ENCODE assay signal across 26 cellular contexts in genomic region chrX:57289089-57289488, GRCh38. TPM values are rescaled to one million over a fixed set of nuclear protein-coding genes. Genes with fewer than 3 reads are reported as not detected.
DNase-seq lines count a peak whose midpoint lies in the region; ATAC-seq and FAIRE-seq lines count a peak whose summit lies in the region.
"Had no signal": no experiment of that assay in that cellular context is flagged by ENCODE, and none has a peak within 500 bp of the region (broad histone marks: within the 10 kb centered on the region; RNA-seq: fewer than 3 reads in every experiment).

No MANE protein-coding gene starts in this region.

- POLR2A ChIA-PET in activated CD4-positive, alpha-beta memory T cell treated with anti-CD3 and anti-CD28 coated beads, Interleukin-2, amount 10 ng/mL, durations not matched to agents 7 days and 5 days (lab: Charles Lee), result no interaction called here

- FAIRE-seq in islet of Langerhans (lab: Jason Lieb, UNC), result peak; percentile 81
- FAIRE-seq: D721Med, urothelium cell line had no signal

- no peaks in the 10 kb centered on the region for H3K36me3 ChIP-seq in KOPT-K1 (ENCODE audit: insufficient read depth, low read length)
- H3K36me3 ChIP-seq: lower lobe of right lung, ovary had no signal

- peaks cover 8% of the 10 kb centered on the region for H3K27me3 Mint-ChIP-seq in activated T-cell treated with anti-CD3 and anti-CD28 coated beads, Interleukin-2, amount 50 U/mL, for 72 hours (ENCODE audit: low read depth)
- no peaks in the 10 kb centered on the region for H3K27me3 Mint-ChIP-seq in activated CD4-positive, alpha-beta memory T cell treated with anti-CD3 and anti-CD28 coated beads, Interleukin-2, amount 10 ng/mL, durations not matched to agents 7 days and 5 days
- H3K27me3 Mint-ChIP-seq: activated B cell treated with CpG ODN at 0.5 μM for 24 hours had no signal

- no peak for ATAC-seq in activated T-cell treated with anti-CD3 and anti-CD28 coated beads, Interleukin-2, amount 50 U/mL, for 72 hours (replicated peaks in 1 of 2)
- ATAC-seq: lower lobe of right lung, mucosa of descending colon had no signal

- H3K36me3 Mint-ChIP-seq in activated T-cell treated with anti-CD3 and anti-CD28 coated beads, Interleukin-2, amount 50 U/mL, for 72 hours (ENCODE audit: insufficient read depth in 2 of 2), result peaks cover 6 to 11% of the 10 kb centered on the region in 2 donors
- H3K36me3 Mint-ChIP-seq in activated CD4-positive, alpha-beta memory T cell treated with anti-CD3 and anti-CD28 coated beads, Interleukin-2, amount 10 ng/mL, durations not matched to agents 7 days and 5 days (ENCODE audit: low read depth), result peaks cover 8% of the 10 kb centered on the region

- no peaks in the 10 kb centered on the region for H3K9me3 ChIP-seq in KOPT-K1 (ENCODE audit: insufficient read depth, low read length, poor library complexity, severe bottlenecking)
- H3K9me3 ChIP-seq: lower lobe of right lung, mucosa of descending colon, ovary had no signal

- CTCF ChIA-PET in activated CD4-positive, alpha-beta memory T cell treated with anti-CD3 and anti-CD28 coated beads, Interleukin-2, amount 10 ng/mL, durations not matched to agents 7 days and 5 days (lab: Charles Lee), result no interaction called here

- H3K4me1 Mint-ChIP-seq in activated T-cell treated with anti-CD3 and anti-CD28 coated beads, Interleukin-2, amount 50 U/mL, for 72 hours (ENCODE audit: low read depth), result peaks cover 27% of the 10 kb centered on the region
- H3K4me1 Mint-ChIP-seq in activated CD4-positive, alpha-beta memory T cell treated with anti-CD3 and anti-CD28 coated beads, Interleukin-2, amount 10 ng/mL, durations not matched to agents 7 days and 5 days, result peaks cover 54% of the 10 kb centered on the region
- H3K4me1 Mint-ChIP-seq: nephron progenitor cell had no signal

- H3K9me3 Mint-ChIP-seq in activated T-cell treated with anti-CD3 and anti-CD28 coated beads, Interleukin-2, amount 50 U/mL, for 72 hours, result no peaks in the 10 kb centered on the region
- H3K9me3 Mint-ChIP-seq in activated CD4-positive, alpha-beta memory T cell treated with anti-CD3 and anti-CD28 coated beads, Interleukin-2, amount 10 ng/mL, durations not matched to agents 7 days and 5 days, result no peaks in the 10 kb centered on the region
- H3K9me3 Mint-ChIP-seq: activated B cell treated with CpG ODN at 0.5 μM for 24 hours had no signal

- DNase-seq in activated T-cell treated with anti-CD3 and anti-CD28 coated beads, Interleukin-2, amount 50 U/mL, for 72 hours, result no peak
- no peak for DNase-seq in activated T-cell treated with anti-CD3 and anti-CD28 coated beads, Interleukin-2, amount 50 U/mL, for 1 hour
- DNase-seq in activated CD4-positive, alpha-beta memory T cell treated with anti-CD3 and anti-CD28 coated beads, Interleukin-2, amount 10 ng/mL, durations not matched to agents 7 days and 5 days, result no peak
- no peak for DNase-seq in DMS53 (lab: John Stamatoyannopoulos, UW)
- DNase-seq in cortex of kidney (lab: John Stamatoyannopoulos, UW), result no peak
- DNase-seq: activated B cell treated with CpG ODN at 0.5 μM for 24 hours; activated effector memory CD4-positive, alpha-beta T cell treated with anti-CD3 and anti-CD28 coated beads, Interleukin-2, amount 50 U/mL, for 16 hours; amygdala; C1 segment of cervical spinal cord; H9; Karpas-422; lower lobe of right lung; mucosa of descending colon; NCI-H1694 treated with DMSO at 0.1 percent for 48 hours; NCI-H526 treated with DMSO at 0.1 percent for 48 hours; nephron progenitor cell; ovary; retina; small intestine; stimulated activated CD4-positive, alpha-beta T cell treated with anti-CD3 and anti-CD28 coated beads, Interleukin-2, amount 100 ng/mL, for 24 hours had no signal

- H3K4me3 Mint-ChIP-seq in activated T-cell treated with anti-CD3 and anti-CD28 coated beads, Interleukin-2, amount 50 U/mL, for 72 hours, result peak overlapping the region; percentile 73 to 88
- H3K4me3 Mint-ChIP-seq in activated CD4-positive, alpha-beta memory T cell treated with anti-CD3 and anti-CD28 coated beads, Interleukin-2, amount 10 ng/mL, durations not matched to agents 7 days and 5 days, result peak overlapping the region; percentile 55
- H3K4me3 Mint-ChIP-seq: activated B cell treated with CpG ODN at 0.5 μM for 24 hours; dendritic cell treated with granulocyte-macrophage colony-stimulating factor and Interleukin-4, amounts not matched to agents 40 ng/mL and 50 ng/mL, for 4 days; H9; nephron progenitor cell had no signal

- peak overlapping the region; percentile 68 for H3K27ac Mint-ChIP-seq in activated T-cell treated with anti-CD3 and anti-CD28 coated beads, Interleukin-2, amount 50 U/mL, for 72 hours
- no peak overlapping the region for H3K27ac Mint-ChIP-seq in activated CD4-positive, alpha-beta memory T cell treated with anti-CD3 and anti-CD28 coated beads, Interleukin-2, amount 10 ng/mL, durations not matched to agents 7 days and 5 days
- H3K27ac Mint-ChIP-seq: activated B cell treated with CpG ODN at 0.5 μM for 24 hours; dendritic cell treated with granulocyte-macrophage colony-stimulating factor and Interleukin-4, amounts not matched to agents 40 ng/mL and 50 ng/mL, for 4 days; H9; nephron progenitor cell had no signal

- peak overlapping the region; percentile 41 for H3K27ac ChIP-seq in KOPT-K1 (ENCODE audit: low read depth, low read length, poor library complexity, severe bottlenecking)
- H3K27ac ChIP-seq: lower lobe of right lung, ovary, RWPE1 had no signal

RNA-seq across cellular contexts. Expression of gene FAAH2, which starts 2.6 kb away (rescaled TPM):
- 10 to 100 TPM; 29.4 to 31.0 TPM for total RNA-seq in activated T-cell treated with anti-CD3 and anti-CD28 coated beads, Interleukin-2, amount 50 U/mL, for 72 hours
- total RNA-seq in activated CD4-positive, alpha-beta memory T cell treated with anti-CD3 and anti-CD28 coated beads, Interleukin-2, amount 10 ng/mL, durations not matched to agents 7 days and 5 days, result 1 to 10 TPM; 5.4 to 6.0 TPM

Comparison
In these comparisons a context has a peak if more than half of its experiments do, and no peak if none do; other contexts are left out.
1. RNA of gene FAAH2, which starts 2.6 kb away (total RNA-seq): 29.4 to 31.0 TPM in activated T-cell treated with anti-CD3 and anti-CD28 coated beads, Interleukin-2, amount 50 U/mL, for 72 hours; 5.4 to 6.0 TPM in activated CD4-positive, alpha-beta memory T cell treated with anti-CD3 and anti-CD28 coated beads, Interleukin-2, amount 10 ng/mL, durations not matched to agents 7 days and 5 days; every median in the first group is over 4 times any median in the second.